Comparison of ENCODE assay signal across 8 cellular contexts in genomic region chr1:40862008-40862863, GRCh38. TPM values are rescaled to one million over a fixed set of nuclear protein-coding genes. Genes with fewer than 3 reads are reported as not detected.
DNase-seq lines count a peak whose midpoint lies in the region; ATAC-seq and TF ChIP-seq lines count a peak whose summit lies in the region.

Gene CITED4, minus strand, starts transcription at chr1:40862363. Its CDS starts 236 bp downstream, at chr1:40862127.

- H3K27ac ChIP-seq in coronary artery: peak within 1 kb of the TSS; percentile 93 to 97

- ATAC-seq in GM18909 (IDR thresholded peaks at IDR 0.05; ENCODE audit: poor library complexity, unreplicated experiment): peak; percentile 95
- peak; percentile 93 for ATAC-seq in HG03159 (IDR thresholded peaks at IDR 0.05; ENCODE audit: unreplicated experiment)
- peak; percentile 98 for ATAC-seq in left colon

- no peak for TF ChIP-seq CTCF in coronary artery (IDR thresholded peaks at IDR 0.05)

- intact Hi-C loops in left colon (cut with DNase I, micrococcal nuclease): no loop called here

- H3K4me3 ChIP-seq in coronary artery: peak within 1 kb of the TSS; percentile 96

- DNase-seq in AG08396 (ENCODE audit: low spot score) (peak; percentile 97), NCI-H226 (peak; percentile 77), coronary artery (ENCODE audit: low spot score) (peak; percentile 96), left colon (peak; percentile 95 to 98)
- DNase-seq in activated CD4-positive, alpha-beta T cell treated with anti-CD3 and anti-CD28 coated beads for 48 hours: peak; percentile 96
- peak; percentile 93 to 95 for DNase-seq in stimulated activated CD4-positive, alpha-beta T cell treated with anti-CD3 and anti-CD28 coated beads, Interleukin-1b, Interleukin-23, amount 100 ng/mL, for 4 hours (ENCODE audit: low read depth in 2 of 2)

RNA-seq across cellular contexts. Expression of gene CITED4, which starts in this region (rescaled TPM):
- total RNA-seq in left colon: 1 to 10 TPM; 4.1 to 5.8 TPM

Comparison
In these comparisons a context has a peak if more than half of its experiments do, and no peak if none do; other contexts are left out.
1. Peak in every context shown above with its lines: DNase-seq, ATAC-seq, H3K4me3 ChIP-seq and H3K27ac ChIP-seq.